10 cellular contexts compared by ENCODE assay signal in the genomic region with DNA sequence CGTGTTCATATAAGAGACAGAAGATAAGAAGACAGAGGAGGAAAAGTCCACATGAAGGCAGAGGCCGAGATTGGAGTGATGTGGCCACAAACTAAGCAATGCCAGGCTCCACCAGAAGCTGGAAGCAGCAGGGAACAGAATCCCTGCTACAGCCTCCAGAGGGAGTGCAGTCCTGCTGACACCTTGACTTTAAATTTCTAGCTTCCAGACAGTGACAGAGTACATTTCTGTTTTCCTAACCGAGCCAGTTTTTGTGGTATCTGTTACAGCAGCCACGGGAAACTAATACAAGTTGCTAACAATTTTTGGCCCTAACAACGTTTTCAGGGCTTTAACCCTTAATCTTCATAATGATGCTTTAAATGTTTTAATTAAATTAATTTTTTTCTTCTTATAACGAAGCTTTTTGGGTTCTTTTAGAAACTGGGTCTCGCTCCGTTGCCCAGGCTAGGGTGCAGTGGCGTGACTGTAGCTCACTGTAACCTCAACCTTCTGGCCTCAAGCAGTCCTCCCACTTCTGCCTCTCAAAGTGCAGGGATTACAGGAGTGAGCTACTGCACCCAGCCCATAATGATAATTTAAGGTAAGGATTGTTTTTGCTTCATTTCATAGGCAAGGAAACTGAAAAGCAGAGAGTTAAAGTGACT.
DNase-seq lines count a peak whose midpoint lies in the region; FAIRE-seq and TF ChIP-seq lines count a peak whose summit lies in the region.
"Had no signal": no experiment of that assay in that cellular context is flagged by ENCODE, and none has a peak within 500 bp of the region (broad histone marks: within the 10 kb centered on the region; RNA-seq: fewer than 3 reads in every experiment).

No MANE protein-coding gene starts in this region.

- H3K79me2 ChIP-seq in astrocyte (ENCODE audit: insufficient read depth, low read length): no peaks in the 10 kb centered on the region

- H3K9ac ChIP-seq in astrocyte (ENCODE audit: low read length): no peak overlapping the region

- peaks cover 2% of the 10 kb centered on the region for H3K9me3 Mint-ChIP-seq in astrocyte (ENCODE audit: unreplicated experiment)

- DNase-seq in AG04449 (ENCODE audit: low read depth, low spot score) (no peak), HCEC 1CT (peak; percentile 56), astrocyte (ENCODE audit: low read depth) (no peak), islet precursor cell (peak; percentile 68), hepatic stellate cell (ENCODE audit: low spot score) (no peak), C1 segment of cervical spinal cord (lab: John Stamatoyannopoulos, UW) (no peak), retina (no peak)
- DNase-seq in activated CD4-positive, alpha-beta T cell treated with anti-CD3 and anti-CD28 coated beads for 1 hour: no peak
- DNase-seq: activated naive CD8-positive, alpha-beta T cell treated with anti-CD3 and anti-CD28 coated beads, Interleukin-2, amount 10 ng/mL, durations not matched to agents 7 days and 5 days; nucleus accumbens had no signal

- no peak overlapping the region for H3K27ac Mint-ChIP-seq in astrocyte (ENCODE audit: unreplicated experiment)
- H3K27ac Mint-ChIP-seq: activated naive CD8-positive, alpha-beta T cell treated with anti-CD3 and anti-CD28 coated beads, Interleukin-2, amount 10 ng/mL, durations not matched to agents 7 days and 5 days had no signal

- no peak overlapping the region for H2AFZ ChIP-seq in astrocyte (ENCODE audit: low read depth, low read length)

- no peak overlapping the region for H3K27ac ChIP-seq in astrocyte (ENCODE audit: low read depth, low read length)

- H3K4me2 ChIP-seq in astrocyte (ENCODE audit: low read length): no peak overlapping the region

- H4K20me1 ChIP-seq in astrocyte (ENCODE audit: insufficient read depth, low read length): no peaks in the 10 kb centered on the region

- H3K36me3 Mint-ChIP-seq in astrocyte (ENCODE audit: low read depth, unreplicated experiment): no peaks in the 10 kb centered on the region

- CTCF ChIA-PET in AG04449 (lab: Yijun Ruan, JAX): interaction anchor here (0.6 to 5.7 kb wide), 10 partner anchors 13 to 835 kb away, joined by 3 to 26 read pairs (median 4); no protein-coding TSS in a partner anchor

- no peaks in the 10 kb centered on the region for H3K27me3 Mint-ChIP-seq in astrocyte (ENCODE audit: low read depth, unreplicated experiment)
- H3K27me3 Mint-ChIP-seq: activated naive CD8-positive, alpha-beta T cell treated with anti-CD3 and anti-CD28 coated beads, Interleukin-2, amount 10 ng/mL, durations not matched to agents 7 days and 5 days had no signal

- H3K4me3 Mint-ChIP-seq in astrocyte (ENCODE audit: unreplicated experiment): no peak overlapping the region
- H3K4me3 Mint-ChIP-seq: activated naive CD8-positive, alpha-beta T cell treated with anti-CD3 and anti-CD28 coated beads, Interleukin-2, amount 10 ng/mL, durations not matched to agents 7 days and 5 days had no signal

- no peaks in the 10 kb centered on the region for H3K36me3 ChIP-seq in astrocyte (ENCODE audit: insufficient read depth, low read length)

- no peaks in the 10 kb centered on the region for H3K9me3 ChIP-seq in astrocyte (ENCODE audit: insufficient read depth, low read depth, low read length)

- no peaks in the 10 kb centered on the region for H3K27me3 ChIP-seq in astrocyte (ENCODE audit: insufficient read depth, low read length)

- no peak for FAIRE-seq in astrocyte (lab: Jason Lieb, UNC)

- H3K4me1 Mint-ChIP-seq in astrocyte (ENCODE audit: low read depth, unreplicated experiment): peaks cover 14% of the 10 kb centered on the region

- H3K4me3 ChIP-seq in AG04449 (ENCODE audit: low read depth, low read length) (no peak overlapping the region), astrocyte (ENCODE audit: insufficient read depth, low read depth, low read length) (no peak overlapping the region)

- peaks cover 7% of the 10 kb centered on the region for H3K4me1 ChIP-seq in astrocyte (ENCODE audit: insufficient read depth, low read length)

- TF ChIP-seq CTCF in AG04449 (IDR thresholded peaks at IDR 0.05; ENCODE audit: insufficient read depth, low read length, missing control alignments) (peak; percentile 43), astrocyte (IDR thresholded peaks at IDR 0.05; ENCODE audit: insufficient read depth, low read depth, low read length) (peak; percentile 32)

- POLR2A ChIA-PET in AG04449 (lab: Yijun Ruan, JAX): no interaction called here

Comparison
In these comparisons a context has a peak if more than half of its experiments do, and no peak if none do; other contexts are left out.
1. DNase-seq: peak in HCEC 1CT (single experiment) and islet precursor cell (single experiment); none in AG04449 (single experiment), astrocyte (single experiment), activated CD4-positive, alpha-beta T cell treated with anti-CD3 and anti-CD28 coated beads for 1 hour (single experiment), hepatic stellate cell (single experiment), C1 segment of cervical spinal cord (0 of 14) and retina (single experiment).